In the genomic region with DNA sequence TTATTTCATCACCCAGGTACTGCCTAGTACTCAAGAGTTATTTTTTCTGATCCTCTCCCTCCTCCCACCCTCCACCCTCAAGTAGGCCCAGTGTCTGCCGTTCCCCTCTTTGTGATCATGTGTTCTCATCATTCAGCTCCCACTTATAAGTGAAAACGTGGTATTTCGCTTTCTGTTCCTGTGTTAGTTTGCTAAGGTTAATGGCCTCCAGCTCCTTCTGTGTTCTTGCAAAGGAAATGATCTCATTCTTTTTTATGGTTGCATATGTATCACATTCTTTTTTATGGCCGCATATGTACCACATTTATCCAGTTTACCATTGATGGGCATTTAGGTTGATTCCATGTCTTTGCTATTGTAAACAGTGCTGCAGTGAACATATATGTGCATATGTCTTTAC, we compare ENCODE assay signal across 27 cellular contexts. TPM values are rescaled to one million over a fixed set of nuclear protein-coding genes. Genes with fewer than 3 reads are reported as not detected.
DNase-seq lines count a peak whose midpoint lies in the region; ATAC-seq and TF ChIP-seq lines count a peak whose summit lies in the region.
"Had no signal": no experiment of that assay in that cellular context is flagged by ENCODE, and none has a peak within 500 bp of the region (broad histone marks: within the 10 kb centered on the region; RNA-seq: fewer than 3 reads in every experiment).

No MANE protein-coding gene starts in this region.

- TF ChIP-seq CTCF in foreskin keratinocyte (conservative IDR thresholded peaks at IDR 0.05), result no peak

- H3K36me3 Mint-ChIP-seq in activated CD8-positive, alpha-beta memory T cell treated with anti-CD3 and anti-CD28 coated beads, Interleukin-2, amount 10 ng/mL, durations not matched to agents 7 days and 5 days, result peaks cover 57% of the 10 kb centered on the region
- H3K36me3 Mint-ChIP-seq in activated T-helper 1 cell treated with anti-CD3 and anti-CD28 coated beads, Interleukin-12 subunit alpha, Interleukin-12 subunit beta, Interleukin-2, Interleukin-4 antibody, amounts not matched to agents 30 ng/mL and 10 ng/mL and 1 ng/mL, durations not matched to agents 14 hours and 24 hours and 36 hours (ENCODE audit: low read depth), result peaks cover 54% of the 10 kb centered on the region

- H3K9me3 ChIP-seq in HAP-1, result no peaks in the 10 kb centered on the region
- H3K9me3 ChIP-seq: A549, SJSA1 had no signal

- peaks cover 14% of the 10 kb centered on the region for H3K4me1 ChIP-seq in HAP-1
- no peaks in the 10 kb centered on the region for H3K4me1 ChIP-seq in foreskin keratinocyte
- H3K4me1 ChIP-seq: A549, SJSA1 had no signal

- peaks cover 54% of the 10 kb centered on the region for H3K36me3 ChIP-seq in HAP-1 (replicated peaks)

- H3K27ac Mint-ChIP-seq in activated CD8-positive, alpha-beta memory T cell treated with anti-CD3 and anti-CD28 coated beads, Interleukin-2, amount 10 ng/mL, durations not matched to agents 7 days and 5 days, result peak overlapping the region; percentile 53
- H3K27ac Mint-ChIP-seq in activated T-helper 1 cell treated with anti-CD3 and anti-CD28 coated beads, Interleukin-12 subunit alpha, Interleukin-12 subunit beta, Interleukin-2, Interleukin-4 antibody, amounts not matched to agents 30 ng/mL and 10 ng/mL and 1 ng/mL, durations not matched to agents 14 hours and 24 hours and 36 hours, result peak overlapping the region; percentile 21

- in situ Hi-C loops in HAP-1 (cut with MboI; ENCODE audit: low sequenced_read_pairs), result no loop called here

- no peak overlapping the region for H3K4me3 Mint-ChIP-seq in activated CD8-positive, alpha-beta memory T cell treated with anti-CD3 and anti-CD28 coated beads, Interleukin-2, amount 10 ng/mL, durations not matched to agents 7 days and 5 days
- no peak overlapping the region for H3K4me3 Mint-ChIP-seq in activated T-helper 1 cell treated with anti-CD3 and anti-CD28 coated beads, Interleukin-12 subunit alpha, Interleukin-12 subunit beta, Interleukin-2, Interleukin-4 antibody, amounts not matched to agents 30 ng/mL and 10 ng/mL and 1 ng/mL, durations not matched to agents 14 hours and 24 hours and 36 hours
- H3K4me3 Mint-ChIP-seq: CD4-positive, alpha-beta memory T cell had no signal

- no peak overlapping the region for H3K4me3 ChIP-seq in HAP-1
- H3K4me3 ChIP-seq: A549, K562, SJSA1 had no signal

- no peaks in the 10 kb centered on the region for H3K27me3 Mint-ChIP-seq in activated CD8-positive, alpha-beta memory T cell treated with anti-CD3 and anti-CD28 coated beads, Interleukin-2, amount 10 ng/mL, durations not matched to agents 7 days and 5 days
- no peaks in the 10 kb centered on the region for H3K27me3 Mint-ChIP-seq in activated T-helper 1 cell treated with anti-CD3 and anti-CD28 coated beads, Interleukin-12 subunit alpha, Interleukin-12 subunit beta, Interleukin-2, Interleukin-4 antibody, amounts not matched to agents 30 ng/mL and 10 ng/mL and 1 ng/mL, durations not matched to agents 14 hours and 24 hours and 36 hours (ENCODE audit: insufficient read depth)
- H3K27me3 Mint-ChIP-seq: CD4-positive, alpha-beta memory T cell had no signal

- no peak for DNase-seq in activated CD8-positive, alpha-beta memory T cell treated with anti-CD3 and anti-CD28 coated beads, Interleukin-2, amount 10 ng/mL, durations not matched to agents 7 days and 5 days
- DNase-seq in activated CD8-positive, alpha-beta memory T cell treated with anti-CD3 and anti-CD28 coated beads, Interleukin-2, amount 50 U/mL, for 4 hours, result no peak
- peak; percentile 65 for DNase-seq in EH (ENCODE audit: low read depth)
- DNase-seq in HAP-1 (ENCODE audit: low spot score in 2 of 2), result peak; percentile 42 to 46
- DNase-seq in activated T-helper 1 cell treated with anti-CD3 and anti-CD28 coated beads, Interleukin-12 subunit alpha, Interleukin-12 subunit beta, Interleukin-2, Interleukin-4 antibody, amounts not matched to agents 30 ng/mL and 10 ng/mL and 1 ng/mL, durations not matched to agents 14 hours and 24 hours and 36 hours (ENCODE audit: low spot score), result no peak
- no peak for DNase-seq in foreskin keratinocyte
- DNase-seq in NCI-H524 treated with DMSO at 0.1 percent for 48 hours (lab: John Stamatoyannopoulos, UW), result no peak
- DNase-seq: C1 segment of cervical spinal cord; CD4-positive, alpha-beta memory T cell; COR-L47; DMS53; GF-D8; GOT3; HCEC 1CT; MV-4-11; NCI-H1105; NCI-H1436 treated with DMSO at 0.1 percent for 48 hours; NCI-H187 treated with DMSO at 0.1 percent for 48 hours; NCI-H2171 treated with DMSO at 0.1 percent for 48 hours; NCI-H446 treated with DMSO at 0.1 percent for 48 hours; NCI-H69; Right ventricle myocardium superior; RPMI8226 had no signal

- H3K27me3 ChIP-seq in HAP-1 (ENCODE audit: low read depth), result no peaks in the 10 kb centered on the region
- no peaks in the 10 kb centered on the region for H3K27me3 ChIP-seq in foreskin keratinocyte
- H3K27me3 ChIP-seq: SJSA1 had no signal

- intact Hi-C loops in activated T-helper 1 cell treated with anti-CD3 and anti-CD28 coated beads, Interleukin-12 subunit alpha, Interleukin-12 subunit beta, Interleukin-2, Interleukin-4 antibody, amounts not matched to agents 30 ng/mL and 10 ng/mL and 1 ng/mL, durations not matched to agents 14 hours and 24 hours and 36 hours (cut with micrococcal nuclease), result no loop called here

- H3K4me1 Mint-ChIP-seq in activated CD8-positive, alpha-beta memory T cell treated with anti-CD3 and anti-CD28 coated beads, Interleukin-2, amount 10 ng/mL, durations not matched to agents 7 days and 5 days, result peaks cover 16% of the 10 kb centered on the region
- peaks cover 22% of the 10 kb centered on the region for H3K4me1 Mint-ChIP-seq in activated T-helper 1 cell treated with anti-CD3 and anti-CD28 coated beads, Interleukin-12 subunit alpha, Interleukin-12 subunit beta, Interleukin-2, Interleukin-4 antibody, amounts not matched to agents 30 ng/mL and 10 ng/mL and 1 ng/mL, durations not matched to agents 14 hours and 24 hours and 36 hours (ENCODE audit: low read depth)

- ATAC-seq in activated CD8-positive, alpha-beta memory T cell treated with anti-CD3 and anti-CD28 coated beads, Interleukin-2, amount 10 ng/mL, durations not matched to agents 7 days and 5 days, result no peak
- ATAC-seq in foreskin keratinocyte, result no peak
- no peak for ATAC-seq in HG03108 (IDR thresholded peaks at IDR 0.05; ENCODE audit: unreplicated experiment)
- ATAC-seq: A549, K562 had no signal

- H3K9me3 Mint-ChIP-seq in activated CD8-positive, alpha-beta memory T cell treated with anti-CD3 and anti-CD28 coated beads, Interleukin-2, amount 10 ng/mL, durations not matched to agents 7 days and 5 days (ENCODE audit: low read depth), result no peaks in the 10 kb centered on the region
- no peaks in the 10 kb centered on the region for H3K9me3 Mint-ChIP-seq in activated T-helper 1 cell treated with anti-CD3 and anti-CD28 coated beads, Interleukin-12 subunit alpha, Interleukin-12 subunit beta, Interleukin-2, Interleukin-4 antibody, amounts not matched to agents 30 ng/mL and 10 ng/mL and 1 ng/mL, durations not matched to agents 14 hours and 24 hours and 36 hours
- H3K9me3 Mint-ChIP-seq: CD4-positive, alpha-beta memory T cell had no signal

- H3K27ac ChIP-seq in foreskin keratinocyte, result no peak overlapping the region
- H3K27ac ChIP-seq: A549, SJSA1 had no signal

- CTCF ChIA-PET in activated CD8-positive, alpha-beta memory T cell treated with anti-CD3 and anti-CD28 coated beads, Interleukin-2, amount 10 ng/mL, durations not matched to agents 7 days and 5 days (lab: Charles Lee), result no interaction called here

RNA-seq across cellular contexts. Expression of gene GANC, which starts 8.2 kb away (rescaled TPM):
- 10 to 100 TPM; 22.7 to 30.4 TPM for total RNA-seq in activated CD8-positive, alpha-beta memory T cell treated with anti-CD3 and anti-CD28 coated beads, Interleukin-2, amount 10 ng/mL, durations not matched to agents 7 days and 5 days
- 13.0 and 15.2 TPM in 2 replicates for total RNA-seq in activated T-helper 1 cell treated with anti-CD3 and anti-CD28 coated beads, Interleukin-12 subunit alpha, Interleukin-12 subunit beta, Interleukin-2, Interleukin-4 antibody, amounts not matched to agents 30 ng/mL and 10 ng/mL and 1 ng/mL, durations not matched to agents 14 hours and 24 hours and 36 hours
- 33.4 and 35.2 TPM in 2 replicates for total RNA-seq in foreskin keratinocyte
- polyA plus RNA-seq in foreskin keratinocyte, result 13.6 and 15.0 TPM in 2 replicates

RNA-seq across cellular contexts. Expression of gene TMEM87A, which starts 8.4 kb away (rescaled TPM):
- 10 to 100 TPM; 30.7 to 36.1 TPM for total RNA-seq in activated CD8-positive, alpha-beta memory T cell treated with anti-CD3 and anti-CD28 coated beads, Interleukin-2, amount 10 ng/mL, durations not matched to agents 7 days and 5 days
- 42.3 and 46.2 TPM in 2 replicates for total RNA-seq in activated T-helper 1 cell treated with anti-CD3 and anti-CD28 coated beads, Interleukin-12 subunit alpha, Interleukin-12 subunit beta, Interleukin-2, Interleukin-4 antibody, amounts not matched to agents 30 ng/mL and 10 ng/mL and 1 ng/mL, durations not matched to agents 14 hours and 24 hours and 36 hours
- total RNA-seq in foreskin keratinocyte, result 49.6 and 54.4 TPM in 2 replicates
- polyA plus RNA-seq in foreskin keratinocyte, result 22.3 and 24.4 TPM in 2 replicates

RNA-seq across cellular contexts. Expression of gene VPS39, which starts 56.7 kb away (rescaled TPM):
- 10 to 100 TPM; 58.7 to 70.1 TPM for total RNA-seq in activated CD8-positive, alpha-beta memory T cell treated with anti-CD3 and anti-CD28 coated beads, Interleukin-2, amount 10 ng/mL, durations not matched to agents 7 days and 5 days
- 63.8 and 66.0 TPM in 2 replicates for total RNA-seq in activated T-helper 1 cell treated with anti-CD3 and anti-CD28 coated beads, Interleukin-12 subunit alpha, Interleukin-12 subunit beta, Interleukin-2, Interleukin-4 antibody, amounts not matched to agents 30 ng/mL and 10 ng/mL and 1 ng/mL, durations not matched to agents 14 hours and 24 hours and 36 hours
- total RNA-seq in foreskin keratinocyte, result 26.5 and 31.9 TPM in 2 replicates
- polyA plus RNA-seq in foreskin keratinocyte, result 16.0 and 17.9 TPM in 2 replicates

Comparison
In these comparisons a context has a peak if more than half of its experiments do, and no peak if none do; other contexts are left out.
1. DNase-seq: peak in EH (single experiment) and HAP-1 (2 of 2); none in activated CD8-positive, alpha-beta memory T cell treated with anti-CD3 and anti-CD28 coated beads, Interleukin-2, amount 10 ng/mL, durations not matched to agents 7 days and 5 days (single experiment), activated CD8-positive, alpha-beta memory T cell treated with anti-CD3 and anti-CD28 coated beads, Interleukin-2, amount 50 U/mL, for 4 hours (single experiment), activated T-helper 1 cell treated with anti-CD3 and anti-CD28 coated beads, Interleukin-12 subunit alpha, Interleukin-12 subunit beta, Interleukin-2, Interleukin-4 antibody, amounts not matched to agents 30 ng/mL and 10 ng/mL and 1 ng/mL, durations not matched to agents 14 hours and 24 hours and 36 hours (single experiment), foreskin keratinocyte (0 of 2) and NCI-H524 treated with DMSO at 0.1 percent for 48 hours (single experiment).